Comparison of ENCODE assay signal across 22 cellular contexts in the genomic region with DNA sequence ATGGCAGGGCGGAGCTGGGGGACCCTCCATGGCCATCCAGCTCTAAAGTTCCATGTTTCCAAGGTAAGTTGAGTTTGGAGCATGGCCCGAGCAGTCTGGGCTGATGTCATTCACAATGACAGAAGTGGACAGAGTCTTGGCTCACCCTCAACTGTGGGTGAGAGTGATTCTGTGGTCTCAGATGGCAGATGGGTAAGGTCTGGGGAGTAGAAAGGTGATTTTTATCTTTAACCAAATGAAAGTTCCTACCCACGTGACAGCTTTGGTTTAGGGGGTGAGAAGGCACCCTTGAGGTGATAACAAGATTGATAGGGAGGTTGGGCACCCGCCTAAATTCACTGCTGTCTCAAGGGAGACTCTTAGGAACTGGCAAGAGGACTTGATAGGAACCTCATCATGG.
"Had no signal": no experiment of that assay in that cellular context is flagged by ENCODE, and none has a peak within 500 bp of the region (broad histone marks: within the 10 kb centered on the region; RNA-seq: fewer than 3 reads in every experiment).

No MANE protein-coding gene starts in this region.

- H3K36me3 Mint-ChIP-seq: activated CD4-positive, alpha-beta memory T cell treated with anti-CD3 and anti-CD28 coated beads for 36 hours; activated naive CD4-positive, alpha-beta T cell treated with anti-CD3 and anti-CD28 coated beads, Interleukin-2, amount 10 ng/mL, durations not matched to agents 7 days and 5 days; brain; natural killer cell had no signal

- H3K4me1 Mint-ChIP-seq: activated naive CD4-positive, alpha-beta T cell treated with anti-CD3 and anti-CD28 coated beads, Interleukin-2, amount 10 ng/mL, durations not matched to agents 7 days and 5 days; brain had no signal

- H3K9me3 ChIP-seq: esophagus squamous epithelium, gastrocnemius medialis, prostate gland, upper lobe of left lung had no signal

- H3K27ac Mint-ChIP-seq: activated CD4-positive, alpha-beta memory T cell treated with anti-CD3 and anti-CD28 coated beads for 36 hours; activated naive CD4-positive, alpha-beta T cell treated with anti-CD3 and anti-CD28 coated beads, Interleukin-2, amount 10 ng/mL, durations not matched to agents 7 days and 5 days; brain; natural killer cell; T-helper 1 cell treated with Interleukin-12 subunit alpha and Interleukin-12 subunit beta and Interleukin-4 antibody, amounts not matched to agents 30 μg/mL and 1 μg/mL, for 36 hours had no signal

- DNase-seq: activated CD4-positive, alpha-beta memory T cell treated with anti-CD3 and anti-CD28 coated beads for 36 hours; activated CD4-positive, alpha-beta T cell treated with anti-CD3 and anti-CD28 coated beads for 48 hours; activated naive CD4-positive, alpha-beta T cell treated with anti-CD3 and anti-CD28 coated beads, Interleukin-2, amount 10 ng/mL, durations not matched to agents 7 days and 5 days; activated T-cell treated with anti-CD3 and anti-CD28 coated beads, Interleukin-2, amount 50 U/mL, for 48 hours; anterior cingulate cortex; central memory CD4-positive, alpha-beta T cell; dermis blood vessel endothelial cell; effector memory CD4-positive, alpha-beta T cell; esophagus squamous epithelium; gastrocnemius medialis; hypothalamus; left ventricle myocardium superior; mammary epithelial cell; midbrain; natural killer cell; spleen; stimulated activated CD4-positive, alpha-beta T cell treated with anti-CD3 and anti-CD28 coated beads, Interleukin-4, amount 100 ng/mL, for 1 hour; stimulated activated naive CD4-positive, alpha-beta T cell; upper lobe of left lung had no signal

- H3K4me3 Mint-ChIP-seq: activated CD4-positive, alpha-beta memory T cell treated with anti-CD3 and anti-CD28 coated beads for 36 hours; activated naive CD4-positive, alpha-beta T cell treated with anti-CD3 and anti-CD28 coated beads, Interleukin-2, amount 10 ng/mL, durations not matched to agents 7 days and 5 days; brain; natural killer cell; T-helper 1 cell treated with Interleukin-12 subunit alpha and Interleukin-12 subunit beta and Interleukin-4 antibody, amounts not matched to agents 30 μg/mL and 1 μg/mL, for 36 hours had no signal

- ATAC-seq: gastrocnemius medialis, left ventricle myocardium superior had no signal

- H3K27me3 ChIP-seq: upper lobe of left lung had no signal

- H3K27ac ChIP-seq: esophagus squamous epithelium, gastrocnemius medialis, prostate gland, spleen, upper lobe of left lung had no signal

- H3K9me3 Mint-ChIP-seq: activated CD4-positive, alpha-beta memory T cell treated with anti-CD3 and anti-CD28 coated beads for 36 hours; activated naive CD4-positive, alpha-beta T cell treated with anti-CD3 and anti-CD28 coated beads, Interleukin-2, amount 10 ng/mL, durations not matched to agents 7 days and 5 days; natural killer cell; T-helper 1 cell treated with Interleukin-12 subunit alpha and Interleukin-12 subunit beta and Interleukin-4 antibody, amounts not matched to agents 30 μg/mL and 1 μg/mL, for 36 hours had no signal

- H3K4me1 ChIP-seq: esophagus squamous epithelium, gastrocnemius medialis, prostate gland, upper lobe of left lung had no signal

- H3K4me3 ChIP-seq: esophagus squamous epithelium, gastrocnemius medialis, prostate gland, spleen, upper lobe of left lung had no signal

- H3K36me3 ChIP-seq: esophagus squamous epithelium, gastrocnemius medialis, prostate gland, spleen, upper lobe of left lung had no signal
